In genomic region chr1:186680031-186681012, GRCh38 we compare ENCODE assay signal across 8 cellular contexts. TPM values are rescaled to one million over a fixed set of nuclear protein-coding genes. Genes with fewer than 3 reads are reported as not detected.
DNase-seq lines count a peak whose midpoint lies in the region; ATAC-seq and TF ChIP-seq lines count a peak whose summit lies in the region.

PTGS2 (minus strand) TSS chr1:186680423; CDS start chr1:186680290, 133 bp downstream.

- H3K4me1 ChIP-seq in right lobe of liver, result peaks cover 0 to 6% (median 0%) of the 10 kb centered on the region in 4 donors

- H3K27ac ChIP-seq in right lobe of liver, result peak within 1 kb of the TSS; percentile 32 to 78 (median 64)

- intact Hi-C loops in right lobe of liver (cut with DNase I), result no loop called here

- ATAC-seq in GM18505 (IDR thresholded peaks at IDR 0.05; ENCODE audit: unreplicated experiment) (peak; percentile 96), HG02678 (IDR thresholded peaks at IDR 0.05; ENCODE audit: unreplicated experiment) (peak; percentile 86), right lobe of liver (peak; percentile 86 to 94 (median 94))

- H3K4me3 ChIP-seq in WI38 (ENCODE audit: low read depth, low read length) (peak within 1 kb of the TSS; percentile 66), right lobe of liver (peak within 1 kb of the TSS; percentile 38 to 50 (median 43))

- WGBS in right lobe of liver (ENCODE audit: insufficient coverage, low coverage, low lambda C conversion rate, missing lambda C conversion rate), result 1% methylated on average over 40 of the region's 66 CpGs

- no peaks in the 10 kb centered on the region for H3K9me3 ChIP-seq in right lobe of liver

- TF ChIP-seq CTCF in WI38 (IDR thresholded peaks at IDR 0.05; ENCODE audit: low read depth, low read length) (peak; percentile 54), right lobe of liver (IDR thresholded peaks at IDR 0.05) (peak in 3 of 4 donors; percentile 14 to 30 (median 19))

- DNase-seq in NCI-H146 (lab: John Stamatoyannopoulos, UW) (peak; percentile 66), ecto neural progenitor cell (ENCODE audit: low spot score) (peak; percentile 85), right lobe of liver (peak; percentile 64 to 75 (median 64)), cortex of kidney (lab: John Stamatoyannopoulos, UW) (no peak)
- DNase-seq in stimulated activated CD4-positive, alpha-beta T cell treated with anti-CD3 and anti-CD28 coated beads, Interleukin-2, amount 100 ng/mL, for 48 hours, result peak; percentile 17 to 26

- H3K27me3 ChIP-seq in right lobe of liver, result peaks cover 0 to 4% of the 10 kb centered on the region in 2 donors

- peak; percentile 13 for TF ChIP-seq POLR2A in GM18505 (IDR thresholded peaks at IDR 0.05; ENCODE audit: borderline replicate concordance, extremely low read depth, insufficient read depth, insufficient read length)
- peak; percentile 76 for TF ChIP-seq POLR2A in right lobe of liver (IDR thresholded peaks at IDR 0.05)

- no peaks in the 10 kb centered on the region for H3K36me3 ChIP-seq in right lobe of liver

RNA-seq across cellular contexts. Expression of gene PTGS2, which starts in this region (rescaled TPM):
- 1 to 10 TPM in 1 of 6 experiments, under 1 TPM in 5; 0.09 to 3.0 (median 0.42) TPM for total RNA-seq in right lobe of liver
